Comparison of ENCODE assay signal across 27 cellular contexts in genomic region chr2:2874805-2875204, GRCh38.
"Had no signal": no experiment of that assay in that cellular context is flagged by ENCODE, and none has a peak within 500 bp of the region (broad histone marks: within the 10 kb centered on the region; RNA-seq: fewer than 3 reads in every experiment).

No MANE protein-coding gene starts in this region.

- H3K9me3 Mint-ChIP-seq: natural killer cell; nephron; stimulated activated effector memory CD8-positive, alpha-beta T cell treated with anti-CD3 and anti-CD28 coated beads, Interleukin-12 subunit alpha, Interleukin-12 subunit beta, amount 100 ng/mL, for 72 hours; stimulated activated naive CD8-positive, alpha-beta T cell treated with anti-CD3 and anti-CD28 coated beads, Interleukin-15, Interleukin-2, amounts not matched to agents 100 ng/mL and 50 ng/mL, for 24 hours had no signal

- H2AFZ ChIP-seq: parathyroid adenoma had no signal

- H3K36me3 ChIP-seq: ovary, right lobe of liver, sigmoid colon, stomach, thoracic aorta, thyroid gland, tibial nerve, upper lobe of left lung, vagina had no signal

- H3K4me1 ChIP-seq: parathyroid adenoma, psoas muscle, right lobe of liver, sigmoid colon, stomach, thyroid gland, tibial nerve, upper lobe of left lung had no signal

- H3K9ac ChIP-seq: parathyroid adenoma had no signal

- ATAC-seq: naive thymus-derived CD4-positive, alpha-beta T cell; natural killer cell; psoas muscle; right cardiac atrium; stimulated activated effector memory CD8-positive, alpha-beta T cell treated with anti-CD3 and anti-CD28 coated beads, Interleukin-12 subunit alpha, Interleukin-12 subunit beta, amount 100 ng/mL, for 72 hours; stimulated activated naive B cell treated with anti-CD40 and anti-IgM and Interleukin-4, amounts not matched to agents 10 μg/mL and 1 μg/mL and 100 μg/mL, for 72 hours had no signal

- H3K27me3 ChIP-seq: ovary, right lobe of liver, sigmoid colon, stomach, thyroid gland, tibial nerve, upper lobe of left lung, vagina had no signal

- DNase-seq: naive thymus-derived CD4-positive, alpha-beta T cell; natural killer cell; occipital lobe; ovary; psoas muscle; right cardiac atrium; right lobe of liver; sigmoid colon; small intestine; stimulated activated CD4-positive, alpha-beta T cell treated with anti-CD3 and anti-CD28 coated beads, Interleukin-15, amount 100 ng/mL, for 24 hours; stimulated activated CD4-positive, alpha-beta T cell treated with anti-CD3 and anti-CD28 coated beads, Interleukin-2, amount 100 ng/mL, for 24 hours; stimulated activated CD4-positive, alpha-beta T cell treated with anti-CD3 and anti-CD28 coated beads, Interleukin-2, amount 100 ng/mL, for 48 hours; stimulated activated CD4-positive, alpha-beta T cell treated with anti-CD3 and anti-CD28 coated beads, Interleukin-4, amount 100 ng/mL, for 24 hours; stimulated activated naive B cell treated with anti-CD40 and anti-IgM and Interleukin-4, amounts not matched to agents 10 μg/mL and 1 μg/mL and 100 μg/mL, for 72 hours; stimulated activated naive CD4-positive, alpha-beta T cell treated with Interleukin-2 at 50 U/mL for 16 hours; stomach; thyroid gland; trophoblast cell; upper lobe of left lung had no signal

- H3K4me3 Mint-ChIP-seq: naive thymus-derived CD4-positive, alpha-beta T cell; natural killer cell; nephron; stimulated activated effector memory CD8-positive, alpha-beta T cell treated with anti-CD3 and anti-CD28 coated beads, Interleukin-12 subunit alpha, Interleukin-12 subunit beta, amount 100 ng/mL, for 72 hours; stimulated activated naive B cell treated with anti-CD40 and anti-IgM and Interleukin-4, amounts not matched to agents 10 μg/mL and 1 μg/mL and 100 μg/mL, for 72 hours; stimulated activated naive CD8-positive, alpha-beta T cell treated with anti-CD3 and anti-CD28 coated beads, Interleukin-15, Interleukin-2, amounts not matched to agents 100 ng/mL and 50 ng/mL, for 24 hours had no signal

- H3K79me2 ChIP-seq: parathyroid adenoma had no signal

- H3K27ac Mint-ChIP-seq: naive thymus-derived CD4-positive, alpha-beta T cell; natural killer cell; progenitor cell of endocrine pancreas; stimulated activated effector memory CD8-positive, alpha-beta T cell treated with anti-CD3 and anti-CD28 coated beads, Interleukin-12 subunit alpha, Interleukin-12 subunit beta, amount 100 ng/mL, for 72 hours; stimulated activated naive B cell treated with anti-CD40 and anti-IgM and Interleukin-4, amounts not matched to agents 10 μg/mL and 1 μg/mL and 100 μg/mL, for 72 hours; stimulated activated naive CD8-positive, alpha-beta T cell treated with anti-CD3 and anti-CD28 coated beads, Interleukin-15, Interleukin-2, amounts not matched to agents 100 ng/mL and 50 ng/mL, for 24 hours had no signal

- H3K4me1 Mint-ChIP-seq: natural killer cell; stimulated activated effector memory CD8-positive, alpha-beta T cell treated with anti-CD3 and anti-CD28 coated beads, Interleukin-12 subunit alpha, Interleukin-12 subunit beta, amount 100 ng/mL, for 72 hours had no signal

- H3K27ac ChIP-seq: ovary, parathyroid adenoma, psoas muscle, right lobe of liver, sigmoid colon, stomach, thoracic aorta, thyroid gland, tibial nerve, upper lobe of left lung, vagina had no signal

- H3K27me3 Mint-ChIP-seq: naive thymus-derived CD4-positive, alpha-beta T cell; progenitor cell of endocrine pancreas; stimulated activated naive B cell treated with anti-CD40 and anti-IgM and Interleukin-4, amounts not matched to agents 10 μg/mL and 1 μg/mL and 100 μg/mL, for 72 hours; stimulated activated naive CD8-positive, alpha-beta T cell treated with anti-CD3 and anti-CD28 coated beads, Interleukin-15, Interleukin-2, amounts not matched to agents 100 ng/mL and 50 ng/mL, for 24 hours had no signal

- H3K36me3 Mint-ChIP-seq: naive thymus-derived CD4-positive, alpha-beta T cell; natural killer cell; stimulated activated effector memory CD8-positive, alpha-beta T cell treated with anti-CD3 and anti-CD28 coated beads, Interleukin-12 subunit alpha, Interleukin-12 subunit beta, amount 100 ng/mL, for 72 hours; stimulated activated naive B cell treated with anti-CD40 and anti-IgM and Interleukin-4, amounts not matched to agents 10 μg/mL and 1 μg/mL and 100 μg/mL, for 72 hours had no signal

- H3K4me3 ChIP-seq: ovary, psoas muscle, right lobe of liver, sigmoid colon, stomach, thoracic aorta, thyroid gland, tibial nerve, upper lobe of left lung, vagina had no signal

- H3K9me3 ChIP-seq: psoas muscle, right lobe of liver, sigmoid colon, thoracic aorta, thyroid gland, upper lobe of left lung, vagina had no signal
